8 cellular contexts compared by ENCODE assay signal in the genomic region with DNA sequence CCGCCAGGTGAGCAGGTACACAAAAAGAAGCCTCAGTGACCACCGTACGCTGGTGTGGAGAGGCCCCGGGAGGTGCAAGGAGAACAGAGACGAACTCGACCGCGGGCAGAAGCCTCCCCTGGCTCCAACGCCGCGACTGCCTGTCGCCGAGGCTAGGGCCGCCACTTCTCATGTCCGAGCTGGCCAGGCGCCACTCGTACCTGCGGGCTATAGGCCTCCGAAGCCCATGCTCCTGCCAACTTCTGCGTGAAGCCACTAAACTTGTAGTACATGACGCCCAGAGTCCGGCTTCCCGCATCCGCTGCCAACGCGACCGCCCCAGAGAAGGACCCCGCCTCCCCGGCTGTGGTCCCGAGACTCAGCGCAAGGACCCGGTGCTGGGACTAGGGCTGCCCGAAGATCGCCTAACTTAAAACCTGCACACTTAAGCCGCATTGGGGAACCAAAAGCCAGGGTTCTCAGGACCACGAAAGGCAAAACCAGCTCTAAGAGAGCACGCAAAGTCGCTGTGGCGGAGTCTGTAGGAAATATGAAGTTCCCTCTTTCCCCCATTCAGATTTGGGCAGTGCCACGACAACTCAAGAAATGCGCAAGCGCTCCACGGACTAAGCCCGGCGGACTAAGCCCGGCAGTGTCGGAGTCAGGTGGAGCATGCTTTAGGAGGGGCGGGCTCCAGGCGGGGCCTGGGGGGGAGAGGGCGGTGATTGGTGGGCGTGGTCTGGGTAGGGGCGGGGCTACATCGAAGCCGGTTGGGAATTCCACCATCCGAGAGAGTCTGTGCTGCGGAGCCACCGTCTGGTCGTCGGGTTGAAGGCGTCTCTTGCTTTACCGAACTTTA. TPM values are rescaled to one million over a fixed set of nuclear protein-coding genes. Genes with fewer than 3 reads are reported as not detected.
DNase-seq lines count a peak whose midpoint lies in the region; ATAC-seq, FAIRE-seq and TF ChIP-seq lines count a peak whose summit lies in the region.

COX7A2L (minus strand) TSS at position 328 of the 838 bp plus-strand sequence; CDS start at position 272, 56 bp downstream.

- H3K36me3 ChIP-seq in kidney (ENCODE audit: control insufficient read depth in 1 of 2, insufficient read depth in 2 of 2, low read length in 2 of 2) = no peaks in the 10 kb centered on the region

- no peaks in the 10 kb centered on the region for H3K9me3 ChIP-seq in kidney (ENCODE audit: control insufficient read depth in 1 of 2, low read length in 2 of 2)

- DNase-seq in Ammon's horn (ENCODE audit: low spot score) = peak; percentile 98
- DNase-seq in NCI-H510A (lab: John Stamatoyannopoulos, UW) = peak; percentile 89
- DNase-seq in activated CD4-positive, alpha-beta T cell treated with anti-CD3 and anti-CD28 coated beads for 1 hour = peak; percentile 95
- DNase-seq in cerebellum (ENCODE audit: low spot score) = peak; percentile 99
- DNase-seq in kidney = peak; percentile 99
- DNase-seq in stimulated activated CD4-positive, alpha-beta T cell treated with anti-CD3 and anti-CD28 coated beads, Interleukin-15, amount 100 ng/mL, for 24 hours = peak; percentile 95

- peak within 1 kb of the TSS; percentile 90 to 97 for H3K9ac ChIP-seq in kidney (ENCODE audit: low read length in 2 of 2)

- FAIRE-seq in kidney (lab: Jason Lieb, UNC) = no peak

- peak; percentile 74 for TF ChIP-seq POLR2A in GM19099 (IDR thresholded peaks at IDR 0.05; ENCODE audit: extremely low read depth, insufficient read length, low read depth)

- H3K27ac ChIP-seq in kidney (ENCODE audit: low read depth in 2 of 2, low read length in 2 of 2) = peak within 1 kb of the TSS; percentile 98

- H3K4me3 ChIP-seq in kidney (ENCODE audit: low read length in 2 of 2) = peak within 1 kb of the TSS; percentile 92

- peak; percentile 92 for ATAC-seq in HG03432 (IDR thresholded peaks at IDR 0.05; ENCODE audit: unreplicated experiment)

- peak; percentile 43 for TF ChIP-seq CTCF in kidney (IDR thresholded peaks at IDR 0.05; ENCODE audit: borderline replicate concordance, extremely low read depth, insufficient read depth)

- intact Hi-C loops in kidney (cut with DNase I) = no loop called here

- peaks cover 6 to 8% of the 10 kb centered on the region in 2 donors for H3K4me1 ChIP-seq in kidney (ENCODE audit: control insufficient read depth in 1 of 2, insufficient read depth in 1 of 2, low read depth in 1 of 2, low read length in 2 of 2)

RNA-seq across cellular contexts. Expression of gene COX7A2L, which starts in this region (rescaled TPM):
- 79.3 TPM for total RNA-seq in cerebellum
- 90.2 TPM for total RNA-seq in kidney
- polyA plus RNA-seq in kidney (ENCODE audit: insufficient read depth, low read depth, low replicate concordance) = 321 TPM

Comparison
In these comparisons a context has a peak if more than half of its experiments do, and no peak if none do; other contexts are left out.
1. Peak in every context shown above with its lines: DNase-seq, ATAC-seq, H3K4me3 ChIP-seq and H3K27ac ChIP-seq.